16 cellular contexts compared by ENCODE assay signal in the genomic region with DNA sequence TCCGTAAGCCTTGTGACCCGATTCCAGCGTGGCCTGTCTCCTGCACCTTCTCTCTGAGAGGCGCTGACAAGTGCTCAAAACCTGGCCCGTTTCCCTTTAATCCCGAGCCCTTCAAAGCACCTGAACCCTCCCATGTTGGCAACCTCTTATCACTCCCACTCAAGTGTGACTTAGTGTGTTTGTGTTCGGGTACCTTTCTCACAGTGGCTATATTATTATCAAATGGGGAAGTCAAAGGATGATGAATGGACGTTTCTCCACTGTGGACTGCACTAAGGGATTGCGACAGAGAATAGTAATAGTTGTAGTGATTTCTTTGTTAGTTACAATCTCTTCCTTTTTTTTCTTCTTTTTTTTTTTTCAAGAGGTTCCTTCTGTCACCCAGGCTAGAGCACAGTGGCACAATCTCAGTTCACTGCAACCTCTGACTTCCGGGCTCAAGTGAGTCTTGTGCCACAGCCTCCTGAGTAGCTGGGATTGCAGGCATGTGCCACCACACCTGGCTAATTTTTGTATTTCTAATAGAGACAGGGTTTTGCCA.
A peak's percentile ranks its signal among the peaks of the same experiment; 100 is the strongest.
DNase-seq lines count a peak whose midpoint lies in the region; ATAC-seq and TF ChIP-seq lines count a peak whose summit lies in the region.
"Had no signal": no experiment of that assay in that cellular context is flagged by ENCODE, and none has a peak within 500 bp of the region (broad histone marks: within the 10 kb centered on the region; RNA-seq: fewer than 3 reads in every experiment).

No MANE protein-coding gene starts in this region.

- ATAC-seq in Right ventricle myocardium inferior (peak; percentile 96), upper lobe of left lung (ENCODE audit: low FRiP score in 2 of 2) (peak; percentile 87 to 89)

- WGBS in upper lobe of left lung, 2 donors: 42 to 56% methylated on average over 10 of the region's 10 CpGs
- 57% methylated on average over 10 of the region's 10 CpGs for WGBS in prostate gland

- H3K9me3 ChIP-seq in right atrium auricular region: no peaks in the 10 kb centered on the region
- no peaks in the 10 kb centered on the region for H3K9me3 ChIP-seq in upper lobe of left lung
- H3K9me3 ChIP-seq in vagina: no peaks in the 10 kb centered on the region
- no peaks in the 10 kb centered on the region for H3K9me3 ChIP-seq in prostate gland
- H3K9me3 ChIP-seq: transverse colon had no signal

- H3K27me3 ChIP-seq in right atrium auricular region: no peaks in the 10 kb centered on the region
- no peaks in the 10 kb centered on the region for H3K27me3 ChIP-seq in upper lobe of left lung
- no peaks in the 10 kb centered on the region for H3K27me3 ChIP-seq in vagina
- no peaks in the 10 kb centered on the region for H3K27me3 ChIP-seq in prostate gland (replicated peaks; ENCODE audit: insufficient read depth)
- H3K27me3 ChIP-seq: brain microvascular endothelial cell, transverse colon had no signal

- intact Hi-C loops in Right ventricle myocardium inferior (cut with DNase I) (no loop called here), cardiac septum (cut with DNase I) (no loop called here), vagina (cut with DNase I) (no loop called here), prostate gland (cut with DNase I) (no loop called here)

- H3K4me3 ChIP-seq in right atrium auricular region (no peak overlapping the region), upper lobe of left lung (no peak overlapping the region), vagina (no peak overlapping the region), prostate gland (no peak overlapping the region)
- H3K4me3 ChIP-seq: transverse colon had no signal

- DNase-seq in Right ventricle myocardium inferior (ENCODE audit: missing footprints): peak; percentile 71
- no peak for DNase-seq in right atrium auricular region (ENCODE audit: low spot score)
- peak; percentile 73 to 99 for DNase-seq in NOMO-1 (lab: John Stamatoyannopoulos, UW; ENCODE audit: unreplicated experiment in 2 of 2)
- DNase-seq in cardiac septum (ENCODE audit: low spot score): peak; percentile 80
- peak in 1 of 2 donors; percentile 74 for DNase-seq in upper lobe of left lung
- no peak for DNase-seq in SHP77 treated with DMSO at 0.1 percent for 48 hours (lab: John Stamatoyannopoulos, UW)
- no peak for DNase-seq in vagina (ENCODE audit: extremely low spot score in 2 of 2)
- DNase-seq in prostate gland (ENCODE audit: low spot score): no peak
- DNase-seq: activated CD4-positive, alpha-beta T cell treated with anti-CD3 and anti-CD28 coated beads, Interleukin-2, amount 50 U/mL, for 1 hour; brain microvascular endothelial cell; DMS 273 treated with DMSO at 0.1 percent for 48 hours; effector CD8-positive, alpha-beta T cell; foreskin fibroblast; NCI-H1105 treated with DMSO at 0.1 percent for 48 hours; transverse colon had no signal

- H3K36me3 ChIP-seq in right atrium auricular region (no peaks in the 10 kb centered on the region), upper lobe of left lung (no peaks in the 10 kb centered on the region), vagina (no peaks in the 10 kb centered on the region), prostate gland (no peaks in the 10 kb centered on the region)
- H3K36me3 ChIP-seq: brain microvascular endothelial cell, transverse colon had no signal

- H3K4me1 ChIP-seq in right atrium auricular region (no peaks in the 10 kb centered on the region), upper lobe of left lung (peaks cover 0 to 12% (median 2%) of the 10 kb centered on the region in 4 donors), vagina (no peaks in the 10 kb centered on the region), prostate gland (replicated peaks) (no peaks in the 10 kb centered on the region)
- H3K4me1 ChIP-seq: transverse colon had no signal

- no peak overlapping the region for H3K27ac ChIP-seq in right atrium auricular region
- peak overlapping the region in 2 of 4 donors; percentile 24 to 74 for H3K27ac ChIP-seq in upper lobe of left lung
- H3K27ac ChIP-seq in vagina: no peak overlapping the region
- no peak overlapping the region for H3K27ac ChIP-seq in prostate gland
- H3K27ac ChIP-seq: brain microvascular endothelial cell, parathyroid adenoma, transverse colon had no signal

- TF ChIP-seq POLR2A in upper lobe of left lung (IDR thresholded peaks at IDR 0.05) (no peak), vagina (IDR thresholded peaks at IDR 0.05) (no peak), prostate gland (IDR thresholded peaks at IDR 0.05) (no peak)

- peak in 1 of 4 donors; percentile 28 for TF ChIP-seq EP300 in upper lobe of left lung (IDR thresholded peaks at IDR 0.05)

- TF ChIP-seq CTCF in right atrium auricular region (IDR thresholded peaks at IDR 0.05) (no peak), upper lobe of left lung (IDR thresholded peaks at IDR 0.05) (no peak), vagina (IDR thresholded peaks at IDR 0.05) (no peak), prostate gland (IDR thresholded peaks at IDR 0.05) (no peak)

Comparison
In these comparisons a context has a peak if more than half of its experiments do, and no peak if none do; other contexts are left out.
1. DNase-seq: peak in Right ventricle myocardium inferior (single experiment), NOMO-1 (2 of 2) and cardiac septum (single experiment); none in right atrium auricular region (single experiment), SHP77 treated with DMSO at 0.1 percent for 48 hours (single experiment), vagina (0 of 2) and prostate gland (single experiment).